In genomic region chr18:73626859-73627258, GRCh38 we compare ENCODE assay signal across 1 cellular context.
TF ChIP-seq lines count a peak whose summit lies in the region.

No MANE protein-coding gene starts in this region.

TF ChIP-seq in SK-N-SH, 30 proteins besides CTCF, POLR2A, EP300 and RAD21:
- no peak for TF ChIP-seq ZBTB33 (IDR thresholded peaks at IDR 0.05; ENCODE audit: borderline replicate concordance, low read depth)
- TF ChIP-seq FOXJ3 (CRISPR knock-in tag; IDR thresholded peaks at IDR 0.05), result no peak
- TF ChIP-seq RCOR1 (IDR thresholded peaks at IDR 0.05; ENCODE audit: low read length), result no peak
- no peak for TF ChIP-seq MXI1 (IDR thresholded peaks at IDR 0.05; ENCODE audit: low read depth, low read length)
- TF ChIP-seq REST (IDR thresholded peaks at IDR 0.05; ENCODE audit: low read depth, low read length), result no peak
- TF ChIP-seq MAX (IDR thresholded peaks at IDR 0.05; ENCODE audit: low read depth), result no peak
- TF ChIP-seq CHD2 (IDR thresholded peaks at IDR 0.05; ENCODE audit: low read length, partially characterized antibody), result no peak
- no peak for TF ChIP-seq ELF1 (IDR thresholded peaks at IDR 0.05)
- TF ChIP-seq RFX5 (IDR thresholded peaks at IDR 0.05; ENCODE audit: low read length), result no peak
- TF ChIP-seq MEF2A (IDR thresholded peaks at IDR 0.05; ENCODE audit: borderline replicate concordance, low read depth), result no peak
- no peak for TF ChIP-seq NRF1 (IDR thresholded peaks at IDR 0.05; ENCODE audit: low read depth, low read length)
- no peak for TF ChIP-seq GABPA (IDR thresholded peaks at IDR 0.05; ENCODE audit: low read depth)
- TF ChIP-seq YY1 (IDR thresholded peaks at IDR 0.05; ENCODE audit: low read depth), result no peak
- no peak for TF ChIP-seq FOSL2 (IDR thresholded peaks at IDR 0.05; ENCODE audit: borderline replicate concordance, low read depth)
- TF ChIP-seq TAF1 (IDR thresholded peaks at IDR 0.05; ENCODE audit: borderline replicate concordance, low read depth, low read length), result no peak
- no peak for TF ChIP-seq NFIC (IDR thresholded peaks at IDR 0.05; ENCODE audit: borderline replicate concordance)
- no peak for TF ChIP-seq GATA2 (CRISPR knock-in tag; IDR thresholded peaks at IDR 0.05)
- TF ChIP-seq JUND (IDR thresholded peaks at IDR 0.05), result no peak
TF ChIP-seq in SK-N-SH: peak in this region for 0.
